8 cellular contexts compared by ENCODE assay signal in genomic region chr12:42144174-42144423, GRCh38. TPM values are rescaled to one million over a fixed set of nuclear protein-coding genes. Genes with fewer than 3 reads are reported as not detected.
DNase-seq lines count a peak whose midpoint lies in the region; ATAC-seq, FAIRE-seq and TF ChIP-seq lines count a peak whose summit lies in the region.

No MANE protein-coding gene starts in this region.

- no peaks in the 10 kb centered on the region for H3K36me3 ChIP-seq in small intestine (ENCODE audit: control insufficient read depth in 2 of 2, insufficient read depth in 2 of 2, low read length in 2 of 2)

- peak overlapping the region; percentile 98 for H3K27ac ChIP-seq in small intestine (ENCODE audit: low read depth in 1 of 2, low read length in 1 of 2)

- H3K4me3 ChIP-seq in AG09309 (ENCODE audit: control insufficient read depth, low read depth, low read length), result peak overlapping the region; percentile 61
- peak overlapping the region; percentile 67 to 98 for H3K4me3 ChIP-seq in small intestine (ENCODE audit: low read depth in 1 of 2, low read length in 2 of 2)

- H3K9me3 Mint-ChIP-seq in glutamatergic neuron (ENCODE audit: unreplicated experiment), result peaks cover 6% of the 10 kb centered on the region

- 0 to 1% (median 1%) methylated on average over 10 to 23 of the region's 23 CpGs for WGBS in small intestine, 3 donors

- FAIRE-seq in small intestine (lab: Jason Lieb, UNC), result no peak
- no peak for FAIRE-seq in urothelium cell line (lab: Jason Lieb, UNC)

- H3K36me3 Mint-ChIP-seq in glutamatergic neuron (ENCODE audit: unreplicated experiment), result no peaks in the 10 kb centered on the region

- peak overlapping the region; percentile 40 for H3K27ac Mint-ChIP-seq in glutamatergic neuron (ENCODE audit: unreplicated experiment)

- H3K4me1 Mint-ChIP-seq in glutamatergic neuron (ENCODE audit: low read depth, unreplicated experiment), result peaks cover 17% of the 10 kb centered on the region

- TF ChIP-seq CTCF in AG09309 (IDR thresholded peaks at IDR 0.05; ENCODE audit: control insufficient read depth, insufficient read depth, low read depth, low read length, missing control alignments) (no peak), glutamatergic neuron (IDR thresholded peaks at IDR 0.05; ENCODE audit: partially characterized antibody, unreplicated experiment) (no peak)

- peaks cover 0 to 4% of the 10 kb centered on the region in 2 donors for H3K4me1 ChIP-seq in small intestine (ENCODE audit: control insufficient read depth in 2 of 2, insufficient read depth in 1 of 2, low read depth in 1 of 2, low read length in 1 of 2)

- DNase-seq in AG09309 (ENCODE audit: low read depth) (no peak), SK-N-DZ (ENCODE audit: low spot score) (peak; percentile 56), glutamatergic neuron (no peak), small intestine (no peak), urothelium cell line (ENCODE audit: low spot score) (no peak), Kasumi-1 (lab: John Stamatoyannopoulos, UW) (no peak)

- H3K27me3 ChIP-seq in small intestine (ENCODE audit: control insufficient read depth in 2 of 2, insufficient read depth in 2 of 2, low read length in 2 of 2), result no peaks in the 10 kb centered on the region

- no peaks in the 10 kb centered on the region for H3K9me3 ChIP-seq in small intestine (ENCODE audit: control insufficient read depth, low read depth)

- peaks cover 7% of the 10 kb centered on the region for H3K27me3 Mint-ChIP-seq in glutamatergic neuron (ENCODE audit: unreplicated experiment)

- peak overlapping the region; percentile 95 for H3K4me3 Mint-ChIP-seq in glutamatergic neuron (ENCODE audit: unreplicated experiment)

- ATAC-seq in GM19463 (IDR thresholded peaks at IDR 0.05; ENCODE audit: unreplicated experiment) (peak; percentile 21), GM21447 (IDR thresholded peaks at IDR 0.05; ENCODE audit: unreplicated experiment) (no peak)

RNA-seq across cellular contexts. Expression of gene GXYLT1, which starts 0.6 kb away (rescaled TPM):
- polyA plus RNA-seq in SK-N-DZ (2014; cell fraction: cytosol; rRNA removed), result 14.1 and 18.1 TPM in 2 replicates
- 6.2 and 15.4 TPM in 2 replicates for polyA plus RNA-seq in SK-N-DZ (2014; cell fraction: nucleus; rRNA removed)
- total RNA-seq in glutamatergic neuron (ENCODE audit: unreplicated experiment), result 3.4 TPM
- 1 to 10 TPM; 1.8 to 3.4 (median 1.9) TPM for polyA plus RNA-seq in small intestine
